In the genomic region with DNA sequence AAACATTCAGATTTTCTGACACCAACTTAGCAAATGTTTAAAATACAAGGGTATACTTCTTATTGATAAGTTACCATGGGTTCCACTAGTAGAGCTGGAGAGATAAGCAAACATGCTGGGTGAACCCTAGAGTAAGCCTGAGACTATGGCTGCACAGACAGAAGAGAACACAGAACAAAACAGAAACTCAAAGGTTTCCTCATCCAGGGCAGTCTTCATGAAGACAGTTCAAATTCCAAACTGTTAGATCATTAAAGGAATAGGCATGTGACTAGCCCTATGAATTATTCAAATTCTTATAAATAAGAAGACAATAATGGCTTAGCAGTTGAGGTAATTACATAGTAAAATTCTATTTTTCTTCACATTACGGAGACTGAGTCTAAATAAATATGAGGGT, we compare ENCODE assay signal across 26 cellular contexts. TPM values are rescaled to one million over a fixed set of nuclear protein-coding genes. Genes with fewer than 3 reads are reported as not detected.
A peak's percentile ranks its signal among the peaks of the same experiment; 100 is the strongest.
DNase-seq lines count a peak whose midpoint lies in the region; ATAC-seq and TF ChIP-seq lines count a peak whose summit lies in the region.
"Had no signal": no experiment of that assay in that cellular context is flagged by ENCODE, and none has a peak within 500 bp of the region (broad histone marks: within the 10 kb centered on the region; RNA-seq: fewer than 3 reads in every experiment).

No MANE protein-coding gene starts in this region.

- no peak overlapping the region for H2AK5ac ChIP-seq in trophoblast cell (ENCODE audit: low read length)

- no peak overlapping the region for H3K23ac ChIP-seq in trophoblast cell (ENCODE audit: low read length)

- H2AFZ ChIP-seq in trophoblast cell (ENCODE audit: insufficient read depth, low read length, poor library complexity): no peak overlapping the region

- no peak for TF ChIP-seq CTCF in fibroblast of villous mesenchyme (IDR thresholded peaks at IDR 0.05; ENCODE audit: insufficient read depth, low read depth, low read length)

- no peak overlapping the region for H3K4me3 ChIP-seq in fibroblast of villous mesenchyme (ENCODE audit: low read depth, low read length)
- H3K4me3 ChIP-seq in trophoblast cell (ENCODE audit: low read depth, low read length): no peak overlapping the region
- H3K4me3 ChIP-seq: gastroesophageal sphincter, lower lobe of right lung, tibial nerve had no signal

- H4K91ac ChIP-seq in trophoblast cell (ENCODE audit: low read depth, low read length): no peak overlapping the region

- H2BK120ac ChIP-seq in trophoblast cell (ENCODE audit: insufficient read depth, low read length, poor library complexity): no peak overlapping the region

- H3K4me2 ChIP-seq in trophoblast cell (ENCODE audit: low read length): no peak overlapping the region

- no peak overlapping the region for H4K12ac ChIP-seq in trophoblast cell (ENCODE audit: low read depth, low read length)

- no peak overlapping the region for H4K8ac ChIP-seq in trophoblast cell (ENCODE audit: low read depth, low read length)

- WGBS in trophoblast cell (ENCODE audit: extremely low coverage, insufficient coverage, insufficient read length): no CpG with 5 or more reads among the region's 1 CpG

- H3K4ac ChIP-seq in trophoblast cell (ENCODE audit: low read depth, low read length): no peak overlapping the region

- peaks cover 31% of the 10 kb centered on the region for H3K79me1 ChIP-seq in trophoblast cell (ENCODE audit: low read length)

- ATAC-seq in GM21515 (IDR thresholded peaks at IDR 0.05; ENCODE audit: unreplicated experiment) (no peak), GM18873 (IDR thresholded peaks at IDR 0.05; ENCODE audit: low FRiP score, unreplicated experiment) (no peak)
- ATAC-seq: activated CD8-positive, alpha-beta T cell treated with anti-CD3 and anti-CD28 coated beads, Interleukin-2, amount 10 ng/mL, durations not matched to agents 7 days and 5 days; activated naive CD8-positive, alpha-beta T cell treated with anti-CD3 and anti-CD28 coated beads, Interleukin-2, amount 50 U/mL, for 24 hours; gastroesophageal sphincter; lower lobe of right lung; naive thymus-derived CD4-positive, alpha-beta T cell; T-cell had no signal

- peaks cover 9% of the 10 kb centered on the region for H3K79me2 ChIP-seq in trophoblast cell (ENCODE audit: control insufficient read depth, insufficient read depth, low read length, poor library complexity)

- peak overlapping the region; percentile 49 for H3K27ac ChIP-seq in trophoblast cell (ENCODE audit: low read depth, low read length)
- H3K27ac ChIP-seq: gastroesophageal sphincter, lower lobe of right lung, tibial nerve had no signal

- no peaks in the 10 kb centered on the region for H3K27me3 ChIP-seq in trophoblast cell (ENCODE audit: insufficient read depth, low read length)
- H3K27me3 ChIP-seq: gastroesophageal sphincter, tibial nerve had no signal

- intact Hi-C loops in posterior vena cava (cut with DNase I): no loop called here

- H3K4me1 ChIP-seq in trophoblast cell (ENCODE audit: control insufficient read depth in 1 of 2, insufficient read depth in 2 of 2, low read length in 2 of 2): peaks cover 22 to 35% of the 10 kb centered on the region in 2 experiments

- H3K18ac ChIP-seq in trophoblast cell (ENCODE audit: low read length): no peak overlapping the region

- no peak overlapping the region for H2BK12ac ChIP-seq in trophoblast cell (ENCODE audit: low read length)

- peak; percentile 68 for DNase-seq in GM03348 (ENCODE audit: low spot score)
- DNase-seq in amniotic epithelial cell (ENCODE audit: low read depth): peak; percentile 60
- DNase-seq in fibroblast of villous mesenchyme (ENCODE audit: low read depth): peak; percentile 47
- DNase-seq in trophoblast cell: peak in 1 of 2 donors; percentile 74
- DNase-seq in posterior vena cava (ENCODE audit: low spot score): no peak
- DNase-seq in stimulated activated naive CD4-positive, alpha-beta T cell (lab: John Stamatoyannopoulos, UW): no peak
- DNase-seq: activated B cell treated with CpG ODN at 0.5 μM for 24 hours; activated CD8-positive, alpha-beta T cell treated with anti-CD3 and anti-CD28 coated beads, Interleukin-2, amount 10 ng/mL, durations not matched to agents 7 days and 5 days; activated naive CD8-positive, alpha-beta T cell treated with anti-CD3 and anti-CD28 coated beads, Interleukin-2, amount 50 U/mL, for 24 hours; central memory CD4-positive, alpha-beta T cell; effector CD4-positive, alpha-beta T cell; lower lobe of right lung; naive thymus-derived CD4-positive, alpha-beta T cell; NCI-H146; NCI-H2227 treated with DMSO at 0.1 percent for 48 hours; NK-92 treated with Interleukin-12 subunit alpha and Interleukin-12 subunit beta, amount 100 ng/mL, for 24 hours; RPMI8226; stimulated activated CD4-positive, alpha-beta T cell treated with anti-CD3 and anti-CD28 coated beads, Interleukin-12 subunit alpha, Interleukin-12 subunit beta, amount 100 ng/mL, for 4 hours; stimulated activated naive CD4-positive, alpha-beta T cell treated with Interleukin-2 at 50 U/mL for 16 hours; T-cell had no signal

- no peaks in the 10 kb centered on the region for H3K36me3 ChIP-seq in trophoblast cell (ENCODE audit: control insufficient read depth in 1 of 2, insufficient read depth in 2 of 2, low read length in 2 of 2)
- H3K36me3 ChIP-seq: gastroesophageal sphincter, lower lobe of right lung, tibial nerve had no signal

- no peaks in the 10 kb centered on the region for H3K9me3 ChIP-seq in trophoblast cell (ENCODE audit: insufficient read depth, low read depth, low read length)
- H3K9me3 ChIP-seq: gastroesophageal sphincter, lower lobe of right lung, tibial nerve had no signal

- H2BK5ac ChIP-seq in trophoblast cell (ENCODE audit: low read depth, low read length, poor library complexity): no peak overlapping the region

- H3K9ac ChIP-seq in trophoblast cell (ENCODE audit: low read length): no peak overlapping the region

- no peak overlapping the region for H3K14ac ChIP-seq in trophoblast cell (ENCODE audit: low read length)

RNA-seq across cellular contexts. Expression of a gene that starts 28.1 kb away (rescaled TPM):
- 29.0 and 35.4 TPM in 2 replicates for total RNA-seq in fibroblast of villous mesenchyme
- polyA plus RNA-seq in trophoblast cell (2013): 31.7 and 35.2 TPM in 2 replicates
- 10 to 100 TPM; 34.8 to 42.5 TPM for total RNA-seq in posterior vena cava

RNA-seq across cellular contexts. Expression of a gene that starts 42.2 kb away (rescaled TPM):
- not detected in 2 replicates for total RNA-seq in fibroblast of villous mesenchyme
- 0.31 and 0.40 TPM in 2 replicates for polyA plus RNA-seq in trophoblast cell (2013)
- total RNA-seq in posterior vena cava: under 1 TPM in 1 of 2 donors, not detected in 1; 0.52 TPM
- total RNA-seq: activated B cell treated with CpG ODN at 0.5 μM for 24 hours; activated CD8-positive, alpha-beta T cell treated with anti-CD3 and anti-CD28 coated beads, Interleukin-2, amount 10 ng/mL, durations not matched to agents 7 days and 5 days; gastroesophageal sphincter; lower lobe of right lung; naive thymus-derived CD4-positive, alpha-beta T cell; progenitor cell of endocrine pancreas; T-cell; tibial nerve had no signal
- polyA plus RNA-seq: CD14-positive monocyte; naive thymus-derived CD4-positive, alpha-beta T cell had no signal

Comparison
In these comparisons a context has a peak if more than half of its experiments do, and no peak if none do; other contexts are left out.
1. DNase-seq: peak in GM03348 (single experiment), amniotic epithelial cell (single experiment) and fibroblast of villous mesenchyme (single experiment); none in posterior vena cava (single experiment) and stimulated activated naive CD4-positive, alpha-beta T cell (0 of 6).